In genomic region chr4:56804551-56804950, GRCh38 we compare ENCODE assay signal across 17 cellular contexts. TPM values are rescaled to one million over a fixed set of nuclear protein-coding genes. Genes with fewer than 3 reads are reported as not detected.
A peak's percentile ranks its signal among the peaks of the same experiment; 100 is the strongest.
DNase-seq lines count a peak whose midpoint lies in the region; ATAC-seq and TF ChIP-seq lines count a peak whose summit lies in the region.
"Had no signal": no experiment of that assay in that cellular context is flagged by ENCODE, and none has a peak within 500 bp of the region (broad histone marks: within the 10 kb centered on the region; RNA-seq: fewer than 3 reads in every experiment).

No MANE protein-coding gene starts in this region.

- H3K27me3 ChIP-seq in GM23248 (replicated peaks; ENCODE audit: insufficient read depth) (no peaks in the 10 kb centered on the region; the same call in 1 of the 2 replicates), sigmoid colon (no peaks in the 10 kb centered on the region)
- H3K27me3 ChIP-seq: dorsolateral prefrontal cortex had no signal

- H3K36me3 ChIP-seq in GM23248 (ENCODE audit: low read depth) (no peaks in the 10 kb centered on the region), SK-N-MC (ENCODE audit: insufficient read depth, low read length) (no peaks in the 10 kb centered on the region), sigmoid colon (no peaks in the 10 kb centered on the region)

- H3K79me2 ChIP-seq in GM23248 (ENCODE audit: insufficient read depth) = no peaks in the 10 kb centered on the region

- H3K9ac ChIP-seq in GM23248 (no peak overlapping the region), SK-N-MC (ENCODE audit: insufficient read length) (no peak overlapping the region)

- TF ChIP-seq CTCF in sigmoid colon (IDR thresholded peaks at IDR 0.05) (no peak), lower leg skin (IDR thresholded peaks at IDR 0.05) (no peak)

- H3K27ac ChIP-seq in GM23248 = no peak overlapping the region
- H3K27ac ChIP-seq in SK-N-MC = no peak overlapping the region
- no peak overlapping the region for H3K27ac ChIP-seq in sigmoid colon
- H3K27ac ChIP-seq: dorsolateral prefrontal cortex had no signal

- no peaks in the 10 kb centered on the region for H4K20me1 ChIP-seq in GM23248 (ENCODE audit: insufficient read depth)

- no peaks in the 10 kb centered on the region for H3K9me2 ChIP-seq in GM23248 (ENCODE audit: insufficient read depth)

- H3K9me3 ChIP-seq in GM23248 (ENCODE audit: low read depth) = no peaks in the 10 kb centered on the region
- H3K9me3 ChIP-seq in SK-N-MC (ENCODE audit: low read depth, low read length) = no peaks in the 10 kb centered on the region
- H3K9me3 ChIP-seq in sigmoid colon = no peaks in the 10 kb centered on the region

- intact Hi-C loops in sigmoid colon (cut with DNase I) (loop anchor here (5.0 kb wide), 1 partner anchor 297 kb away; the partner anchor contains the start of gene ARL9), lower leg skin (cut with DNase I; ENCODE audit: low total_unique reads) (loop anchor here (10.0 kb wide), 2 partner anchors 150 to 230 kb away; no protein-coding TSS in a partner anchor)

- no peak for TF ChIP-seq POLR2A in sigmoid colon (IDR thresholded peaks at IDR 0.05)
- TF ChIP-seq POLR2A in lower leg skin (IDR thresholded peaks at IDR 0.05) = no peak

- no peak overlapping the region for H3K4me2 ChIP-seq in GM23248 (ENCODE audit: unreplicated experiment)

- no peak overlapping the region for H2AFZ ChIP-seq in GM23248

- WGBS in GM23248 (ENCODE audit: low coverage in 1 of 2, low lambda C conversion rate in 2 of 2, missing lambda C conversion rate in 2 of 2), 2 experiments = 19 to 21% methylated on average over 1 of the region's 1 CpG
- WGBS in sigmoid colon, 2 donors = 51 to 70% methylated on average over 1 of the region's 1 CpG
- 8 to 9% methylated on average over 1 of the region's 1 CpG for WGBS in lower leg skin, 2 donors

- H3F3A ChIP-seq in GM23248 (ENCODE audit: insufficient read depth) = 0 out of 2 replicates have a peak, but pooled peaks cover 5% of the 10 kb centered on the region

- in situ Hi-C loops in GM23248 (cut with MboI) = no loop called here

- ATAC-seq in HG03135 (IDR thresholded peaks at IDR 0.05; ENCODE audit: unreplicated experiment) = no peak
- ATAC-seq in HG03571 (IDR thresholded peaks at IDR 0.05; ENCODE audit: unreplicated experiment) = no peak
- ATAC-seq: WTC11 had no signal

- H3K4me1 ChIP-seq in GM23248 (ENCODE audit: insufficient read depth) = no peaks in the 10 kb centered on the region
- peaks cover 0 to 3% (median 2%) of the 10 kb centered on the region in 4 donors for H3K4me1 ChIP-seq in sigmoid colon

- TF ChIP-seq EP300 in sigmoid colon (IDR thresholded peaks at IDR 0.05) = no peak

- peak; percentile 31 for DNase-seq in AG08395 (ENCODE audit: low spot score)
- DNase-seq in GM23248 = peak; percentile 30
- DNase-seq in SK-N-MC (ENCODE audit: low read depth, low spot score) = peak; percentile 20
- peak; percentile 37 for DNase-seq in fibroblast of peridontal ligament (ENCODE audit: extremely low read depth)
- DNase-seq in sigmoid colon = no peak
- no peak for DNase-seq in lower leg skin (ENCODE audit: low spot score in 2 of 2)
- DNase-seq: activated naive CD4-positive, alpha-beta T cell treated with anti-CD3 and anti-CD28 coated beads, Interleukin-2, amount 50 U/mL, for 16 hours; CD4-positive, CD25-positive, alpha-beta regulatory T cell; dorsolateral prefrontal cortex; Karpas-422; NCI-H446; nucleus accumbens; stimulated activated CD4-positive, alpha-beta T cell treated with anti-CD3 and anti-CD28 coated beads, Interleukin-12 subunit alpha, Interleukin-12 subunit beta, amount 100 ng/mL, for 4 hours had no signal

- H3K4me3 ChIP-seq in GM23248 (no peak overlapping the region), SK-N-MC (no peak overlapping the region), sigmoid colon (no peak overlapping the region), lower leg skin (ENCODE audit: low read depth, poor library complexity, severe bottlenecking) (no peak overlapping the region)
- H3K4me3 ChIP-seq: dorsolateral prefrontal cortex had no signal

RNA-seq across cellular contexts. Expression of gene SPINK2, which starts 16.9 kb away (rescaled TPM):
- not detected in 2 replicates for total RNA-seq in GM23248 (2014; rRNA removed; shearing (Covaris generic))
- not detected in 2 replicates for polyA plus RNA-seq in GM23248 (2016; fragmentation: Nextera tagmentation; extraction: Ambion mirVana)
- total RNA-seq in sigmoid colon = 1 to 10 TPM in 1 of 4 donors, not detected in 3; 4.6 TPM
- polyA plus RNA-seq in sigmoid colon = under 1 TPM in 1 of 3 donors, not detected in 2; 0.99 TPM
- not detected for total RNA-seq in lower leg skin
- total RNA-seq: glomerular endothelial cell had no signal

Comparison
In these comparisons a context has a peak if more than half of its experiments do, and no peak if none do; other contexts are left out.
1. DNase-seq: peak in AG08395 (single experiment), GM23248 (single experiment), SK-N-MC (single experiment) and fibroblast of peridontal ligament (single experiment); none in sigmoid colon (single experiment) and lower leg skin (0 of 2).